Comparison of ENCODE assay signal across 8 cellular contexts in genomic region chr14:94026173-94026885, GRCh38. TPM values are rescaled to one million over a fixed set of nuclear protein-coding genes. Genes with fewer than 3 reads are reported as not detected.
DNase-seq lines count a peak whose midpoint lies in the region; ATAC-seq and TF ChIP-seq lines count a peak whose summit lies in the region.

OTUB2 (plus strand) TSS chr14:94026340; CDS start chr14:94026538, 198 bp downstream.

- H4K20me1 ChIP-seq in hepatocyte (ENCODE audit: insufficient read depth, poor library complexity, severe bottlenecking), result no peaks in the 10 kb centered on the region

- under 1% methylated on average over 24 of the region's 74 CpGs for WGBS in hepatocyte (ENCODE audit: low lambda C conversion rate, missing lambda C conversion rate)
- WGBS in aorta, 2 donors, result 1 to 2% methylated on average over 56 to 74 of the region's 74 CpGs

- H3K9ac ChIP-seq in rectal smooth muscle tissue (ENCODE audit: low read length), result peak within 1 kb of the TSS; percentile 17

- H2AFZ ChIP-seq in hepatocyte, result peak within 1 kb of the TSS; percentile 68

- H3K27ac ChIP-seq in hepatocyte, result no peak within 1 kb of the TSS
- H3K27ac ChIP-seq in rectal smooth muscle tissue (ENCODE audit: low read depth, low read length), result no peak within 1 kb of the TSS
- no peak within 1 kb of the TSS for H3K27ac ChIP-seq in aorta (ENCODE audit: low read depth in 1 of 2, low read length in 2 of 2)

- H3K4me3 ChIP-seq in hepatocyte (peak within 1 kb of the TSS; percentile 66), rectal smooth muscle tissue (ENCODE audit: low read length) (peak within 1 kb of the TSS; percentile 56), aorta (ENCODE audit: low read length in 2 of 2) (peak within 1 kb of the TSS; percentile 5 to 42)

- H3K36me3 ChIP-seq in hepatocyte (replicated peaks; ENCODE audit: insufficient read depth, low read depth) (no peaks in the 10 kb centered on the region), rectal smooth muscle tissue (ENCODE audit: control insufficient read depth, insufficient read depth, low read length) (no peaks in the 10 kb centered on the region), aorta (ENCODE audit: control insufficient read depth in 1 of 2, insufficient read depth in 2 of 2, low read length in 1 of 2) (no peaks in the 10 kb centered on the region)

- peak; percentile 98 for ATAC-seq in GM18499 (IDR thresholded peaks at IDR 0.05; ENCODE audit: insufficient read depth, unreplicated experiment)
- peak; percentile 100 for ATAC-seq in HG02973 (IDR thresholded peaks at IDR 0.05; ENCODE audit: unreplicated experiment)
- ATAC-seq in aorta (ENCODE audit: low FRiP score), result peak; percentile 96

- peak within 1 kb of the TSS; percentile 75 for H3K4me2 ChIP-seq in hepatocyte

- H3K27me3 ChIP-seq in hepatocyte, result no peaks in the 10 kb centered on the region
- H3K27me3 ChIP-seq in rectal smooth muscle tissue (ENCODE audit: control insufficient read depth, insufficient read depth, low read length), result no peaks in the 10 kb centered on the region
- H3K27me3 ChIP-seq in aorta (ENCODE audit: control insufficient read depth in 1 of 2, insufficient read depth in 2 of 2, low read length in 1 of 2), result no peaks in the 10 kb centered on the region

- H3K9me2 ChIP-seq in hepatocyte (replicated peaks; ENCODE audit: insufficient read depth), result no peaks in the 10 kb centered on the region

- no peaks in the 10 kb centered on the region for H3K79me2 ChIP-seq in hepatocyte

- no peaks in the 10 kb centered on the region for H3K9me3 ChIP-seq in hepatocyte (ENCODE audit: low read depth)
- H3K9me3 ChIP-seq in aorta (ENCODE audit: control insufficient read depth, low read length), result no peaks in the 10 kb centered on the region

- no peak for TF ChIP-seq CTCF in hepatocyte (IDR thresholded peaks at IDR 0.05; ENCODE audit: poor library complexity)

- DNase-seq in NCI-H1930 (lab: John Stamatoyannopoulos, UW) (peak; percentile 96 to 98), T-helper 9 cell (peak; percentile 92), astrocyte of the hippocampus (ENCODE audit: low read depth, low spot score) (peak; percentile 99), hepatocyte (ENCODE audit: low spot score) (peak; percentile 97), aorta (peak; percentile 99)

- intact Hi-C loops in aorta (cut with DNase I), result no loop called here

- H3K4me1 ChIP-seq in hepatocyte (ENCODE audit: insufficient read depth), result peaks cover 7% of the 10 kb centered on the region
- no peaks in the 10 kb centered on the region for H3K4me1 ChIP-seq in rectal smooth muscle tissue (ENCODE audit: control insufficient read depth, insufficient read depth, low read length)
- no peaks in the 10 kb centered on the region for H3K4me1 ChIP-seq in aorta (ENCODE audit: control insufficient read depth in 1 of 2, insufficient read depth in 2 of 2, low read length in 2 of 2)

RNA-seq across cellular contexts. Expression of gene OTUB2, which starts in this region (rescaled TPM):
- 2.1 and 2.7 TPM in 2 replicates for total RNA-seq in hepatocyte
- polyA plus RNA-seq in hepatocyte, result 1.5 and 2.8 TPM in 2 replicates
- total RNA-seq in aorta, result under 1 TPM; 0.42 to 0.60 TPM
- polyA plus RNA-seq in aorta, result not detected

Comparison
In these comparisons a context has a peak if more than half of its experiments do, and no peak if none do; other contexts are left out.
1. Peak in DNase-seq, ATAC-seq and H3K4me3 ChIP-seq in aorta; RNA of the gene not detected or under 1 TPM.